Comparison of ENCODE assay signal across 8 cellular contexts in the genomic region with DNA sequence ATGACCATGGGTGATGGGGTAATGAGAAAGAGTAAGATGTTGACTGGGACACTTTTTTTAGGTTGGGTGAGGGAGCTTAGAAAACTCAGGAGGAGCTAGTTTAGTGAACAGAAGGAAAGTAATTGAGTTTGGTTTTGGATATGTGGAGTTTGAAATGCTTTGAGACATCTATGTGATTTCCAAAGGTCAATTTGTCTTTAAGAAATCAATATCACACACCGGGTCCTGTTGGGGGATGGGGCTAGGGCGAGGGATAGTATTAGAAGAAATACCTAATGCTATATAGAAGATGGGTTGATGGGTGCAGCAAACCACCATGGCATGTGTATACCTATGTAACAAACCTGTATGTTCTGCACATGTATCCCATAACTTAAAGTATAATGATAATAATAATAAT.
"Had no signal": no experiment of that assay in that cellular context is flagged by ENCODE, and none has a peak within 500 bp of the region (broad histone marks: within the 10 kb centered on the region; RNA-seq: fewer than 3 reads in every experiment).

No MANE protein-coding gene starts in this region.

- ATAC-seq: GM12878 had no signal

- DNase-seq: GDM1, GF-D8 had no signal

- FAIRE-seq: G401.6, GM12878, GM12891, GM12892, GM18507, GM19239 had no signal

- H3K4me3 ChIP-seq: GM12878 had no signal
